ENCODE assay signal across 11 cellular contexts in genomic region chr16:35102780-35103403, GRCh38.
DNase-seq lines count a peak whose midpoint lies in the region; ATAC-seq and TF ChIP-seq lines count a peak whose summit lies in the region.
"Had no signal": no experiment of that assay in that cellular context is flagged by ENCODE, and none has a peak within 500 bp of the region (broad histone marks: within the 10 kb centered on the region; RNA-seq: fewer than 3 reads in every experiment).

No MANE protein-coding gene starts in this region.

- intact Hi-C loops in heart right ventricle (cut with DNase I) (no loop called here), left cardiac atrium (cut with DNase I) (no loop called here), lower lobe of right lung (cut with DNase I) (no loop called here)

- H3K4me2 ChIP-seq in KMS-11, result no peak overlapping the region
- H3K4me2 ChIP-seq: BLaER1 treated with 17β-estradiol and CSF1 and Interleukin-3, amounts not matched to agents 10 nM and 100 nM had no signal

- H3K9ac ChIP-seq in KMS-11, result no peak overlapping the region
- H3K9ac ChIP-seq: BLaER1 treated with 17β-estradiol and CSF1 and Interleukin-3, amounts not matched to agents 10 nM and 100 nM had no signal

- peak in 5 of 9 donors; percentile 15 to 40 (median 35) for TF ChIP-seq CTCF in heart right ventricle (IDR thresholded peaks at IDR 0.05)
- TF ChIP-seq CTCF in KMS-11 (conservative IDR thresholded peaks at IDR 0.05; ENCODE audit: low read depth, low read length), result peak; percentile 74
- peak; percentile 21 for TF ChIP-seq CTCF in lower lobe of right lung (IDR thresholded peaks at IDR 0.05)
- TF ChIP-seq CTCF in foreskin keratinocyte (conservative IDR thresholded peaks at IDR 0.05), result no peak

- H3K36me3 ChIP-seq in heart right ventricle, result no peaks in the 10 kb centered on the region
- no peaks in the 10 kb centered on the region for H3K36me3 ChIP-seq in KMS-11 (ENCODE audit: insufficient read depth)
- H3K36me3 ChIP-seq in lower lobe of right lung, result no peaks in the 10 kb centered on the region
- H3K36me3 ChIP-seq: BLaER1 treated with 17β-estradiol and CSF1 and Interleukin-3, amounts not matched to agents 10 nM and 100 nM had no signal

- H3K4me1 ChIP-seq in heart right ventricle (no peaks in the 10 kb centered on the region), KMS-11 (ENCODE audit: low read depth, poor library complexity, severe bottlenecking) (no peaks in the 10 kb centered on the region), lower lobe of right lung (no peaks in the 10 kb centered on the region), foreskin keratinocyte (no peaks in the 10 kb centered on the region)
- H3K4me1 ChIP-seq: BLaER1 treated with 17β-estradiol and CSF1 and Interleukin-3, amounts not matched to agents 10 nM and 100 nM had no signal

- peaks cover 0 to 13% (median 0%) of the 10 kb centered on the region in 11 donors for H3K9me3 ChIP-seq in heart right ventricle
- H3K9me3 ChIP-seq in lower lobe of right lung, result no peaks in the 10 kb centered on the region
- H3K9me3 ChIP-seq: BLaER1 treated with 17β-estradiol and CSF1 and Interleukin-3, amounts not matched to agents 10 nM and 100 nM had no signal

- H3K27me3 ChIP-seq in heart right ventricle (no peaks in the 10 kb centered on the region), KMS-11 (ENCODE audit: insufficient read depth, low read depth) (no peaks in the 10 kb centered on the region), lower lobe of right lung (ENCODE audit: low read depth) (no peaks in the 10 kb centered on the region), foreskin keratinocyte (no peaks in the 10 kb centered on the region)
- H3K27me3 ChIP-seq: BLaER1 treated with 17β-estradiol and CSF1 and Interleukin-3, amounts not matched to agents 10 nM and 100 nM had no signal

- WGBS in heart right ventricle, 2 donors, result 32 to 42% methylated on average over 6 of the region's 6 CpGs

- H3K27ac ChIP-seq in heart right ventricle (no peak overlapping the region), KMS-11 (no peak overlapping the region), lower lobe of right lung (no peak overlapping the region), foreskin keratinocyte (no peak overlapping the region)
- H3K27ac ChIP-seq: BLaER1 treated with 17β-estradiol and CSF1 and Interleukin-3, amounts not matched to agents 10 nM and 100 nM had no signal

- no peaks in the 10 kb centered on the region for H4K20me1 ChIP-seq in KMS-11 (ENCODE audit: insufficient read depth)
- H4K20me1 ChIP-seq: BLaER1 treated with 17β-estradiol and CSF1 and Interleukin-3, amounts not matched to agents 10 nM and 100 nM had no signal

- H2AFZ ChIP-seq in KMS-11 (ENCODE audit: low read depth), result no peak overlapping the region

- DNase-seq in heart right ventricle (no peak), left cardiac atrium (no peak), RPMI8226 (peak; percentile 58), lower lobe of right lung (no peak), KG1 (lab: John Stamatoyannopoulos, UW) (no peak), foreskin keratinocyte (no peak)
- DNase-seq: NCI-H524 treated with DMSO at 0.1 percent for 48 hours had no signal

- ATAC-seq in heart right ventricle (no peak), left cardiac atrium (no peak), lower lobe of right lung (peak in 1 of 2 donors; percentile 41), foreskin keratinocyte (no peak), HG02798 (IDR thresholded peaks at IDR 0.05; ENCODE audit: poor library complexity, unreplicated experiment) (no peak)
- ATAC-seq: left lobe of liver had no signal

- no peaks in the 10 kb centered on the region for H3K79me2 ChIP-seq in KMS-11 (ENCODE audit: insufficient read depth, low read depth)

- H3K4me3 ChIP-seq in heart right ventricle (no peak overlapping the region), KMS-11 (IDR thresholded peaks at IDR 0.05; ENCODE audit: insufficient read depth, low read depth, low read length) (no peak overlapping the region), lower lobe of right lung (no peak overlapping the region)
- H3K4me3 ChIP-seq: BLaER1 treated with 17β-estradiol and CSF1 and Interleukin-3, amounts not matched to agents 10 nM and 100 nM had no signal
